Comparison of ENCODE assay signal across 12 cellular contexts in the genomic region with DNA sequence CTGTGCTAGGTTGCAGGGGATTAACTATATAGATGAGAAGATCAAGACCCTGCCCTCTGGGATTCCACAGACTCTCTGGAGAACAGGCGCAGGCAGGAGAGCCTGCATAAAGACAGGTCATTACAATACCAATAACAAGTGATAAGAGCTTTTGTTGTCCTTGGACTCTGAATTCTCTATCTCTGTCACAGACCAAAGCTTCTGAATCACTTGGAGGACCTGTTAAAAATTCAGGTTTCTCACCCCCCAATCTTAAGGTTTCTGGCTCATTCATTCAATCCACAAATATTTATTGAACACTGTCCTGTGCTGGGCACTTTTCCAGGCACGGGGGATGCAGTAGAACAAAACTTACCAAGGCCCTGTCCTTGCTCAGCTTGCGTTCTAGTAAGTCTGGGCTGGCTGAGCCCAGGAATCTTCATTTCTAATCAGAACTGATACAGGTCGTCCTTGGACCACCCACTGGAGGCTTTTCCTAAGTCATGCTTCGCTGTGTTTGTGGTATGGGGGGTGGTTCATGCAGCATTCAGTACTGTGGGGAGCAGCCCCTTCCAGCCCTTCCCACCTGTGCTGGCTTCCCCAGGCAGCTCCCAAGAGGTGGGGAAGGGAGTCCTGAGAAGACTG. TPM values are rescaled to one million over a fixed set of nuclear protein-coding genes. Genes with fewer than 3 reads are reported as not detected.
DNase-seq lines count a peak whose midpoint lies in the region; ATAC-seq, FAIRE-seq and TF ChIP-seq lines count a peak whose summit lies in the region.
"Had no signal": no experiment of that assay in that cellular context is flagged by ENCODE, and none has a peak within 500 bp of the region (broad histone marks: within the 10 kb centered on the region; RNA-seq: fewer than 3 reads in every experiment).

No MANE protein-coding gene starts in this region.

- DNase-seq in activated naive CD4-positive, alpha-beta T cell treated with anti-CD3 and anti-CD28 coated beads for 36 hours: no peak
- no peak for DNase-seq in activated naive CD4-positive, alpha-beta T cell treated with Interleukin-2 at 50 U/mL for 16 hours
- DNase-seq in SK-N-MC (ENCODE audit: low read depth, low spot score): no peak
- no peak for DNase-seq in endothelial cell of umbilical vein (ENCODE audit: low read depth, low spot score)
- no peak for DNase-seq in SIG-M5 treated with dmso at 0.1 percent for 504 hours (lab: John Stamatoyannopoulos, UW; ENCODE audit: unreplicated experiment)
- no peak for DNase-seq in Right ventricle myocardium superior
- DNase-seq in HT-29 (ENCODE audit: low spot score): no peak
- DNase-seq: activated CD8-positive, alpha-beta memory T cell treated with anti-CD3 and anti-CD28 coated beads for 24 hours; C1 segment of cervical spinal cord had no signal

- no peaks in the 10 kb centered on the region for H3K27me3 Mint-ChIP-seq in activated naive CD4-positive, alpha-beta T cell treated with anti-CD3 and anti-CD28 coated beads for 36 hours (ENCODE audit: low read depth)
- H3K27me3 Mint-ChIP-seq in stimulated activated memory B cell treated with anti-CD40 and anti-IgM and Interleukin-4, amounts not matched to agents 10 μg/mL and 1 μg/mL and 100 μg/mL, for 72 hours: no peaks in the 10 kb centered on the region

- H3K27ac Mint-ChIP-seq in activated naive CD4-positive, alpha-beta T cell treated with anti-CD3 and anti-CD28 coated beads for 36 hours: no peak overlapping the region
- peak overlapping the region; percentile 71 for H3K27ac Mint-ChIP-seq in stimulated activated memory B cell treated with anti-CD40 and anti-IgM and Interleukin-4, amounts not matched to agents 10 μg/mL and 1 μg/mL and 100 μg/mL, for 72 hours

- peak overlapping the region; percentile 83 for H3K4me2 ChIP-seq in endothelial cell of umbilical vein (ENCODE audit: insufficient read depth, low read length)

- peak overlapping the region; percentile 95 for H3K4me3 ChIP-seq in SK-N-MC
- peak overlapping the region in 2 of 3 experiments; percentile 85 to 98 for H3K4me3 ChIP-seq in endothelial cell of umbilical vein (replicated peaks in 1 of 3; ENCODE audit: insufficient read depth in 1 of 3, low read depth in 1 of 3, low read length in 3 of 3)

- H3K27ac ChIP-seq in SK-N-MC (no peak overlapping the region), endothelial cell of umbilical vein (ENCODE audit: insufficient read depth, low read depth, low read length) (no peak overlapping the region)

- CTCF ChIA-PET in activated naive CD4-positive, alpha-beta T cell treated with anti-CD3 and anti-CD28 coated beads for 36 hours (lab: Charles Lee): interaction anchor here (0.7 to 15.0 kb wide), 7 partner anchors 10 to 144 kb away, joined by 3 to 197 read pairs (median 6); a partner anchor contains a TSS
- CTCF ChIA-PET in endothelial cell of umbilical vein (lab: Charles Lee): interaction anchor here (0.7 to 6.7 kb wide), 10 partner anchors 10 to 130 kb away, joined by 3 to 49 read pairs (median 6); a partner anchor contains a TSS

- H3K36me3 ChIP-seq in SK-N-MC (ENCODE audit: insufficient read depth, low read length) (peaks cover 23% of the 10 kb centered on the region; the same call in 1 of the 2 replicates), endothelial cell of umbilical vein (ENCODE audit: control insufficient read depth in 2 of 2, extremely low read depth in 1 of 2, insufficient read depth in 2 of 2, low read length in 2 of 2) (peaks cover 6 to 15% of the 10 kb centered on the region in 2 experiments)

- peak overlapping the region; percentile 79 for H3K4me3 Mint-ChIP-seq in activated naive CD4-positive, alpha-beta T cell treated with anti-CD3 and anti-CD28 coated beads for 36 hours
- peak overlapping the region; percentile 84 for H3K4me3 Mint-ChIP-seq in stimulated activated memory B cell treated with anti-CD40 and anti-IgM and Interleukin-4, amounts not matched to agents 10 μg/mL and 1 μg/mL and 100 μg/mL, for 72 hours

- H3K4me1 Mint-ChIP-seq in activated naive CD4-positive, alpha-beta T cell treated with anti-CD3 and anti-CD28 coated beads for 36 hours (ENCODE audit: low read depth): peaks cover 30% of the 10 kb centered on the region
- H3K4me1 Mint-ChIP-seq in stimulated activated memory B cell treated with anti-CD40 and anti-IgM and Interleukin-4, amounts not matched to agents 10 μg/mL and 1 μg/mL and 100 μg/mL, for 72 hours: peaks cover 53% of the 10 kb centered on the region

- peak overlapping the region; percentile 78 for H3K9ac ChIP-seq in SK-N-MC (ENCODE audit: insufficient read length)
- no peak overlapping the region for H3K9ac ChIP-seq in endothelial cell of umbilical vein (replicated peaks; ENCODE audit: extremely low read depth, insufficient read depth, low read length)

- peaks cover 5% of the 10 kb centered on the region for H3K79me2 ChIP-seq in endothelial cell of umbilical vein (ENCODE audit: control insufficient read depth, insufficient read depth, low read length)

- H2AFZ ChIP-seq in endothelial cell of umbilical vein (ENCODE audit: low read depth, low read length): no peak overlapping the region

- POLR2A ChIA-PET in endothelial cell of umbilical vein (lab: Charles Lee): no interaction called here

- dilution Hi-C loops in endothelial cell of umbilical vein (cut with MboI; ENCODE audit: extremely low pct_ligation_motif_present, low sequenced_read_pairs): no loop called here

- H3K9me3 Mint-ChIP-seq in activated naive CD4-positive, alpha-beta T cell treated with anti-CD3 and anti-CD28 coated beads for 36 hours: no peaks in the 10 kb centered on the region
- no peaks in the 10 kb centered on the region for H3K9me3 Mint-ChIP-seq in stimulated activated memory B cell treated with anti-CD40 and anti-IgM and Interleukin-4, amounts not matched to agents 10 μg/mL and 1 μg/mL and 100 μg/mL, for 72 hours

- H3K27me3 ChIP-seq in endothelial cell of umbilical vein (ENCODE audit: control insufficient read depth in 2 of 2, insufficient read depth in 2 of 2, low read length in 2 of 2): no peaks in the 10 kb centered on the region

- intact Hi-C loops in activated naive CD4-positive, alpha-beta T cell treated with anti-CD3 and anti-CD28 coated beads for 36 hours (cut with micrococcal nuclease): loop anchor here (5.0 kb wide), 1 partner anchor 398 kb away; no protein-coding TSS in a partner anchor
- intact Hi-C loops in endothelial cell of umbilical vein (cut with micrococcal nuclease): no loop called here
- intact Hi-C loops in Right ventricle myocardium superior (cut with DNase I): loop anchor here (5.0 kb wide), 1 partner anchor 103 kb away; a partner anchor contains a TSS

- H3K9me3 ChIP-seq in SK-N-MC (ENCODE audit: low read depth, low read length): no peaks in the 10 kb centered on the region
- H3K9me3 ChIP-seq in endothelial cell of umbilical vein (replicated peaks; ENCODE audit: control insufficient read depth, insufficient read depth, low read length): no peaks in the 10 kb centered on the region
- H3K9me3 ChIP-seq: neutrophil had no signal

- peaks cover 1% of the 10 kb centered on the region for H3K36me3 Mint-ChIP-seq in activated naive CD4-positive, alpha-beta T cell treated with anti-CD3 and anti-CD28 coated beads for 36 hours (ENCODE audit: low read depth)
- peaks cover 28% of the 10 kb centered on the region for H3K36me3 Mint-ChIP-seq in stimulated activated memory B cell treated with anti-CD40 and anti-IgM and Interleukin-4, amounts not matched to agents 10 μg/mL and 1 μg/mL and 100 μg/mL, for 72 hours

- H4K20me1 ChIP-seq in endothelial cell of umbilical vein (replicated peaks; ENCODE audit: control insufficient read depth, extremely low read depth, insufficient read depth, low read length): no peaks in the 10 kb centered on the region

- no peak for ATAC-seq in stimulated activated memory B cell treated with anti-CD40 and anti-IgM and Interleukin-4, amounts not matched to agents 10 μg/mL and 1 μg/mL and 100 μg/mL, for 72 hours
- ATAC-seq in Right ventricle myocardium superior (ENCODE audit: poor library complexity): no peak

- no peak for TF ChIP-seq POLR2A in endothelial cell of umbilical vein (IDR thresholded peaks at IDR 0.05; ENCODE audit: low read depth, low read length)

- H3K9me1 ChIP-seq in endothelial cell of umbilical vein (replicated peaks; ENCODE audit: control insufficient read depth, extremely low read depth, insufficient read depth, low read length): no peaks in the 10 kb centered on the region

- no peak for FAIRE-seq in endothelial cell of umbilical vein (lab: Jason Lieb, UNC)
- FAIRE-seq: colon had no signal

- peaks cover 10% of the 10 kb centered on the region for H3K4me1 ChIP-seq in endothelial cell of umbilical vein (ENCODE audit: control insufficient read depth, extremely low read depth, insufficient read depth, low read length)

- BruUV-seq in endothelial cell of umbilical vein (replicated peaks; lab: Mats Ljungman, UMichigan): TSS peak; percentile 53

- TF ChIP-seq CTCF in endothelial cell of umbilical vein (IDR thresholded peaks at IDR 0.05; ENCODE audit: extremely low read depth in 1 of 2, insufficient read depth in 1 of 2, low read depth in 1 of 2, low read length in 2 of 2): no peak

RNA-seq across cellular contexts. Expression of a gene that starts 1.4 kb away (rescaled TPM):
- 1 to 10 TPM; 3.3 to 4.5 TPM for total RNA-seq in activated naive CD4-positive, alpha-beta T cell treated with anti-CD3 and anti-CD28 coated beads for 36 hours
- total RNA-seq in endothelial cell of umbilical vein (16.5 and 17.5 TPM in 2 replicates), Right ventricle myocardium superior (2.6 TPM)
- polyA plus RNA-seq in endothelial cell of umbilical vein: 25.2 and 28.0 TPM in 2 replicates
- 23.2 and 26.4 TPM in 2 replicates for polyA plus RNA-seq in endothelial cell of umbilical vein (2011; cell fraction: cytosol; rRNA removed)
- 13.1 and 13.8 TPM in 2 replicates for polyA plus RNA-seq in endothelial cell of umbilical vein (2011; cell fraction: nucleus; rRNA removed)
- 17.4 and 19.5 TPM in 2 replicates for polyA plus RNA-seq in endothelial cell of umbilical vein (2012)
- 15.3 and 15.7 TPM in 2 replicates for polyA minus RNA-seq in endothelial cell of umbilical vein
- polyA minus RNA-seq in endothelial cell of umbilical vein (2011; cell fraction: cytosol; rRNA and poly(A)+ RNA removed): 5.7 TPM
- 4.5 and 7.1 TPM in 2 replicates for polyA minus RNA-seq in endothelial cell of umbilical vein (2011; cell fraction: nucleus; rRNA and poly(A)+ RNA removed)
- total RNA-seq in HT-29 (2014; rRNA removed; shearing (Covaris generic)): 34.6 and 45.0 TPM in 2 replicates

RNA-seq across cellular contexts. Expression of a gene that starts 13.7 kb away (rescaled TPM):
- total RNA-seq in activated naive CD4-positive, alpha-beta T cell treated with anti-CD3 and anti-CD28 coated beads for 36 hours: 1 to 10 TPM; 1.3 to 2.5 TPM
- 2.2 TPM in 2 replicates for total RNA-seq in endothelial cell of umbilical vein
- 2.5 and 4.2 TPM in 2 replicates for polyA plus RNA-seq in endothelial cell of umbilical vein
- 2.0 and 3.0 TPM in 2 replicates for polyA plus RNA-seq in endothelial cell of umbilical vein (2011; cell fraction: cytosol; rRNA removed)
- polyA plus RNA-seq in endothelial cell of umbilical vein (2011; cell fraction: nucleus; rRNA removed): 1.1 and 2.3 TPM in 2 replicates
- 1.5 and 2.3 TPM in 2 replicates for polyA plus RNA-seq in endothelial cell of umbilical vein (2012)
- polyA minus RNA-seq in endothelial cell of umbilical vein: 1.2 and 1.6 TPM in 2 replicates
- 4.2 TPM for polyA minus RNA-seq in endothelial cell of umbilical vein (2011; cell fraction: cytosol; rRNA and poly(A)+ RNA removed)
- 0.24 and 0.77 TPM in 2 replicates for polyA minus RNA-seq in endothelial cell of umbilical vein (2011; cell fraction: nucleus; rRNA and poly(A)+ RNA removed)
- 0.75 TPM for total RNA-seq in Right ventricle myocardium superior
- total RNA-seq in HT-29 (2014; rRNA removed; shearing (Covaris generic)): 2.4 and 3.9 TPM in 2 replicates

RNA-seq across cellular contexts. Expression of a gene that starts 13.8 kb away (rescaled TPM):
- 10 to 100 TPM; 53.8 to 55.8 TPM for total RNA-seq in activated naive CD4-positive, alpha-beta T cell treated with anti-CD3 and anti-CD28 coated beads for 36 hours
- 268 and 299 TPM in 2 replicates for total RNA-seq in endothelial cell of umbilical vein
- 295 and 397 TPM in 2 replicates for polyA plus RNA-seq in endothelial cell of umbilical vein
- 175 and 217 TPM in 2 replicates for polyA plus RNA-seq in endothelial cell of umbilical vein (2011; cell fraction: cytosol; rRNA removed)
- 279 and 369 TPM in 2 replicates for polyA plus RNA-seq in endothelial cell of umbilical vein (2011; cell fraction: nucleus; rRNA removed)
- 163 and 171 TPM in 2 replicates for polyA plus RNA-seq in endothelial cell of umbilical vein (2012)
- polyA minus RNA-seq in endothelial cell of umbilical vein: 240 and 273 TPM in 2 replicates
- polyA minus RNA-seq in endothelial cell of umbilical vein (2011; cell fraction: cytosol; rRNA and poly(A)+ RNA removed): 215 TPM
- 94.3 and 106 TPM in 2 replicates for polyA minus RNA-seq in endothelial cell of umbilical vein (2011; cell fraction: nucleus; rRNA and poly(A)+ RNA removed)
- 77.6 TPM for total RNA-seq in Right ventricle myocardium superior
- total RNA-seq in HT-29 (2014; rRNA removed; shearing (Covaris generic)): 177 and 185 TPM in 2 replicates

RNA-seq across cellular contexts. Expression of a gene that starts 31.3 kb away (rescaled TPM):
- not detected for total RNA-seq in activated naive CD4-positive, alpha-beta T cell treated with anti-CD3 and anti-CD28 coated beads for 36 hours
- total RNA-seq in endothelial cell of umbilical vein: not detected in 2 replicates
- polyA plus RNA-seq in endothelial cell of umbilical vein: not detected in 2 replicates
- polyA plus RNA-seq in endothelial cell of umbilical vein (2011; cell fraction: cytosol; rRNA removed): not detected in 2 replicates
- polyA plus RNA-seq in endothelial cell of umbilical vein (2011; cell fraction: nucleus; rRNA removed): not detected in 2 replicates
- not detected in 2 replicates for polyA plus RNA-seq in endothelial cell of umbilical vein (2012)
- polyA minus RNA-seq in endothelial cell of umbilical vein: not detected in 2 replicates
- not detected for polyA minus RNA-seq in endothelial cell of umbilical vein (2011; cell fraction: cytosol; rRNA and poly(A)+ RNA removed)
- not detected in 2 replicates for polyA minus RNA-seq in endothelial cell of umbilical vein (2011; cell fraction: nucleus; rRNA and poly(A)+ RNA removed)
- total RNA-seq in Right ventricle myocardium superior: not detected
- 0.05 TPM in 1 of 2 replicates, not detected in the other for total RNA-seq in HT-29 (2014; rRNA removed; shearing (Covaris generic))

RNA-seq across cellular contexts. Expression of a gene that starts 31.3 kb away (rescaled TPM):
- 1 to 10 TPM; 1.1 to 1.5 TPM for total RNA-seq in activated naive CD4-positive, alpha-beta T cell treated with anti-CD3 and anti-CD28 coated beads for 36 hours
- total RNA-seq in endothelial cell of umbilical vein (0.23 and 0.51 TPM in 2 replicates), Right ventricle myocardium superior (0.16 TPM)
- polyA plus RNA-seq in endothelial cell of umbilical vein: 0.29 and 0.73 TPM in 2 replicates
- 0.07 TPM in 1 of 2 replicates, not detected in the other for polyA plus RNA-seq in endothelial cell of umbilical vein (2011; cell fraction: cytosol; rRNA removed)
- polyA plus RNA-seq in endothelial cell of umbilical vein (2011; cell fraction: nucleus; rRNA removed): 2.6 and 3.1 TPM in 2 replicates
- polyA plus RNA-seq in endothelial cell of umbilical vein (2012): 0.40 TPM in 1 of 2 replicates, not detected in the other
- 0.36 and 0.63 TPM in 2 replicates for polyA minus RNA-seq in endothelial cell of umbilical vein
- 1.3 TPM for polyA minus RNA-seq in endothelial cell of umbilical vein (2011; cell fraction: cytosol; rRNA and poly(A)+ RNA removed)
- polyA minus RNA-seq in endothelial cell of umbilical vein (2011; cell fraction: nucleus; rRNA and poly(A)+ RNA removed): 0.19 TPM in 1 of 2 replicates, not detected in the other
- total RNA-seq in HT-29 (2014; rRNA removed; shearing (Covaris generic)): 0.70 and 3.3 TPM in 2 replicates
